Comparison of ENCODE assay signal across 22 cellular contexts in genomic region chr13:50572129-50572528, GRCh38.
"Had no signal": no experiment of that assay in that cellular context is flagged by ENCODE, and none has a peak within 500 bp of the region (broad histone marks: within the 10 kb centered on the region; RNA-seq: fewer than 3 reads in every experiment).

No MANE protein-coding gene starts in this region.

- DNase-seq: activated CD4-positive, alpha-beta T cell treated with anti-CD3 and anti-CD28 coated beads, Interleukin-2, amount 50 U/mL, for 1 hour; activated CD4-positive, CD25-positive, alpha-beta regulatory T cell; activated CD8-positive, alpha-beta memory T cell treated with anti-CD3 and anti-CD28 coated beads, Interleukin-2, amount 50 U/mL, for 4 hours; activated CD8-positive, alpha-beta T cell treated with anti-CD3 and anti-CD28 coated beads for 36 hours; activated gamma-delta T cell treated with Interleukin-2 at 50 U/mL for 16 hours; activated naive CD4-positive, alpha-beta T cell treated with anti-CD3 and anti-CD28 coated beads, Interleukin-2, amount 10 ng/mL, durations not matched to agents 7 days and 5 days; activated naive CD8-positive, alpha-beta T cell treated with anti-CD3 and anti-CD28 coated beads for 36 hours; activated T-cell treated with anti-CD3 and anti-CD28 coated beads, Interleukin-2, amount 50 U/mL, for 72 hours; adrenal gland; anterior cingulate cortex; cerebellar nuclear complex; Karpas-422; NCI-H1105; NCI-H1436 treated with DMSO at 0.1 percent for 48 hours; NCI-H187; NCI-H2081; NCI-H510A treated with DMSO at 0.1 percent for 48 hours; SIG-M5; T-helper 1 cell had no signal

- H3K4me3 ChIP-seq: adrenal gland, K562 had no signal

- H3K27ac Mint-ChIP-seq: activated CD8-positive, alpha-beta T cell treated with anti-CD3 and anti-CD28 coated beads for 36 hours; activated naive CD4-positive, alpha-beta T cell treated with anti-CD3 and anti-CD28 coated beads, Interleukin-2, amount 10 ng/mL, durations not matched to agents 7 days and 5 days; activated naive CD8-positive, alpha-beta T cell treated with anti-CD3 and anti-CD28 coated beads for 36 hours; activated T-cell treated with anti-CD3 and anti-CD28 coated beads, Interleukin-2, amount 50 U/mL, for 72 hours; activated T-helper 2 cell treated with anti-CD3 and anti-CD28 coated beads, Interferon-gamma antibody, Interleukin-2, Interleukin-4, amounts not matched to agents 10 μg/mL and 5 μg/mL and 100 μg/mL, durations not matched to agents 14 hours and 24 hours and 36 hours had no signal

- ATAC-seq: activated CD8-positive, alpha-beta T cell treated with anti-CD3 and anti-CD28 coated beads for 36 hours; activated T-cell treated with anti-CD3 and anti-CD28 coated beads, Interleukin-2, amount 50 U/mL, for 72 hours; K562 had no signal

- H3K27me3 ChIP-seq: adrenal gland had no signal

- FAIRE-seq: K562 had no signal

- H3K36me3 ChIP-seq: adrenal gland had no signal

- H3K36me3 Mint-ChIP-seq: activated naive CD4-positive, alpha-beta T cell treated with anti-CD3 and anti-CD28 coated beads, Interleukin-2, amount 10 ng/mL, durations not matched to agents 7 days and 5 days had no signal

- H3K9me3 ChIP-seq: adrenal gland had no signal

- H3K4me1 ChIP-seq: adrenal gland had no signal

- H3K4me1 Mint-ChIP-seq: activated naive CD4-positive, alpha-beta T cell treated with anti-CD3 and anti-CD28 coated beads, Interleukin-2, amount 10 ng/mL, durations not matched to agents 7 days and 5 days had no signal

- H3K27me3 Mint-ChIP-seq: activated CD8-positive, alpha-beta T cell treated with anti-CD3 and anti-CD28 coated beads for 36 hours had no signal

- H3K4me3 Mint-ChIP-seq: activated CD8-positive, alpha-beta T cell treated with anti-CD3 and anti-CD28 coated beads for 36 hours; activated naive CD4-positive, alpha-beta T cell treated with anti-CD3 and anti-CD28 coated beads, Interleukin-2, amount 10 ng/mL, durations not matched to agents 7 days and 5 days; activated naive CD8-positive, alpha-beta T cell treated with anti-CD3 and anti-CD28 coated beads for 36 hours; activated T-cell treated with anti-CD3 and anti-CD28 coated beads, Interleukin-2, amount 50 U/mL, for 72 hours had no signal

- H3K27ac ChIP-seq: adrenal gland, VCaP had no signal
